ENCODE assay signal across 9 cellular contexts in the genomic region with DNA sequence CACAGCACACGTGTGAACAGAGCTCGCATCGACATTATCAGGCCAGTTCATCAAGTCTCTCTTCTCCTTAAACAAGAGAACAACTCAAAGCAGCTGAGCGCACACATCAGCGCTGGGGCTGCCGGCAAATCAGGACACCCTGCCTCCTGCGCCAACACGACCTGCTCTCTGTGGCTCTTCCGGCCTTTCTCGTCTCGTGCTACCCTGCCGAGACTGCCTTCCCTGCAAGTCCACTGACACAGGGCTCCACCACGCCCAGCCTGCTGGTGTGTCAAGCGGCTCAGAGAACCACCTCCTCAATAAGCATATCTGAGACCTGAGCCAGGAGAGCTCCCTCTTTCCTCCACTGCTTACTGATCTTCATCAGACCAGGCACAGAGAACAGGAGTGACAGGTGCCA.
DNase-seq lines count a peak whose midpoint lies in the region; ATAC-seq and TF ChIP-seq lines count a peak whose summit lies in the region.
"Had no signal": no experiment of that assay in that cellular context is flagged by ENCODE, and none has a peak within 500 bp of the region (broad histone marks: within the 10 kb centered on the region; RNA-seq: fewer than 3 reads in every experiment).

No MANE protein-coding gene starts in this region.

- no peaks in the 10 kb centered on the region for H3K27me3 Mint-ChIP-seq in T-helper 2 cell treated with Interferon-gamma antibody and Interleukin-4, amounts not matched to agents 5 μg/mL and 100 μg/mL, for 36 hours (ENCODE audit: low read depth)
- no peaks in the 10 kb centered on the region for H3K27me3 Mint-ChIP-seq in natural killer cell (ENCODE audit: low read depth in 2 of 2)

- peaks cover 87% of the 10 kb centered on the region for H3K36me3 ChIP-seq in BLaER1
- H3K36me3 ChIP-seq in adipocyte (ENCODE audit: control insufficient read depth, insufficient read depth, low read length, severe bottlenecking), result peaks cover 34% of the 10 kb centered on the region

- DNase-seq in T-helper 2 cell treated with Interferon-gamma antibody and Interleukin-4, amounts not matched to agents 5 μg/mL and 100 μg/mL, for 36 hours (ENCODE audit: low spot score), result no peak
- no peak for DNase-seq in adipocyte (ENCODE audit: low read depth)
- DNase-seq in natural killer cell, result no peak
- no peak for DNase-seq in HEK293T (ENCODE audit: extremely low spot score)
- DNase-seq in RKO (ENCODE audit: low spot score), result no peak
- no peak for DNase-seq in SW 1271 (lab: John Stamatoyannopoulos, UW)
- no peak for DNase-seq in NAMALWA (ENCODE audit: low spot score)
- DNase-seq: NCI-H748 treated with DMSO at 0.1 percent for 48 hours had no signal

- H3K4me3 ChIP-seq in BLaER1 (no peak overlapping the region), adipocyte (ENCODE audit: low read length) (no peak overlapping the region)

- H3K27me3 ChIP-seq in BLaER1 (no peaks in the 10 kb centered on the region), adipocyte (replicated peaks; ENCODE audit: control insufficient read depth, insufficient read depth, low read length) (no peaks in the 10 kb centered on the region)

- no peak for TF ChIP-seq CTCF in natural killer cell (IDR thresholded peaks at IDR 0.05)

- H3K9me3 Mint-ChIP-seq in T-helper 2 cell treated with Interferon-gamma antibody and Interleukin-4, amounts not matched to agents 5 μg/mL and 100 μg/mL, for 36 hours, result no peaks in the 10 kb centered on the region
- H3K9me3 Mint-ChIP-seq in natural killer cell, result no peaks in the 10 kb centered on the region

- H3K27ac ChIP-seq in BLaER1, result no peak overlapping the region; the same call in 1 of the 2 replicates

- peak overlapping the region; percentile 77 for H3K4me2 ChIP-seq in BLaER1

- peaks cover 100% of the 10 kb centered on the region for H4K20me1 ChIP-seq in BLaER1

- no peak for ATAC-seq in natural killer cell

- POLR2A ChIA-PET in HEK293T (lab: Yijun Ruan, JAX), result no interaction called here

- H3K9me3 ChIP-seq in BLaER1 (no peaks in the 10 kb centered on the region), adipocyte (ENCODE audit: control insufficient read depth, low read length) (no peaks in the 10 kb centered on the region)

- CTCF ChIA-PET in HEK293T (lab: Yijun Ruan, JAX), result no interaction called here

- H3K4me1 Mint-ChIP-seq in T-helper 2 cell treated with Interferon-gamma antibody and Interleukin-4, amounts not matched to agents 5 μg/mL and 100 μg/mL, for 36 hours (ENCODE audit: low read depth), result peaks cover 66% of the 10 kb centered on the region
- H3K4me1 Mint-ChIP-seq in natural killer cell, result peaks cover 77 to 83% of the 10 kb centered on the region in 2 donors

- peak overlapping the region; percentile 83 for H3K4me3 Mint-ChIP-seq in T-helper 2 cell treated with Interferon-gamma antibody and Interleukin-4, amounts not matched to agents 5 μg/mL and 100 μg/mL, for 36 hours
- H3K4me3 Mint-ChIP-seq in natural killer cell, result peak overlapping the region; percentile 88

- intact Hi-C loops in natural killer cell (cut with micrococcal nuclease), result loop anchor here (10.0 kb wide), 1 partner anchor 70 kb away; no protein-coding TSS in a partner anchor

- H3K9ac ChIP-seq in BLaER1, result peak overlapping the region; percentile 41; the same call in 1 of the 2 replicates
- peak overlapping the region; percentile 19 for H3K9ac ChIP-seq in adipocyte (ENCODE audit: low read length)

- peak overlapping the region; percentile 99 for H3K27ac Mint-ChIP-seq in T-helper 2 cell treated with Interferon-gamma antibody and Interleukin-4, amounts not matched to agents 5 μg/mL and 100 μg/mL, for 36 hours
- H3K27ac Mint-ChIP-seq in natural killer cell, result peak overlapping the region; percentile 98

- H3K36me3 Mint-ChIP-seq in T-helper 2 cell treated with Interferon-gamma antibody and Interleukin-4, amounts not matched to agents 5 μg/mL and 100 μg/mL, for 36 hours (ENCODE audit: low read depth), result peaks cover 51% of the 10 kb centered on the region
- H3K36me3 Mint-ChIP-seq in natural killer cell, result no peaks in the 10 kb centered on the region

- H3K4me1 ChIP-seq in BLaER1 (peaks cover 70% of the 10 kb centered on the region), adipocyte (ENCODE audit: control insufficient read depth, insufficient read depth, low read length) (peaks cover 17% of the 10 kb centered on the region)

TF ChIP-seq in HEK293T, 16 proteins besides CTCF, POLR2A, EP300 and RAD21:
- TF ChIP-seq ARNT (IDR thresholded peaks at IDR 0.05), result no peak
- no peak for TF ChIP-seq SUZ12 (IDR thresholded peaks at IDR 0.05)
- TF ChIP-seq, protein P1, sequence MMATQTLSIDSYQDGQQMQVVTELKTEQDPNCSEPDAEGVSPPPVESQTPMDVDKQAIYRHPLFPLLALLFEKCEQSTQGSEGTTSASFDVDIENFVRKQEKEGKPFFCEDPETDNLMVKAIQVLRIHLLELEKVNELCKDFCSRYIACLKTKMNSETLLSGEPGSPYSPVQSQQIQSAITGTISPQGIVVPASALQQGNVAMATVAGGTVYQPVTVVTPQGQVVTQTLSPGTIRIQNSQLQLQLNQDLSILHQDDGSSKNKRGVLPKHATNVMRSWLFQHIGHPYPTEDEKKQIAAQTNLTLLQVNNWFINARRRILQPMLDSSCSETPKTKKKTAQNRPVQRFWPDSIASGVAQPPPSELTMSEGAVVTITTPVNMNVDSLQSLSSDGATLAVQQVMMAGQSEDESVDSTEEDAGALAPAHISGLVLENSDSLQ (IDR thresholded peaks at IDR 0.05), result no peak
- no peak for TF ChIP-seq SP1 (IDR thresholded peaks at IDR 0.05)
- TF ChIP-seq NFRKB (IDR thresholded peaks at IDR 0.05), result no peak
- TF ChIP-seq FOXM1 (IDR thresholded peaks at IDR 0.05; ENCODE audit: borderline replicate concordance), result no peak
- TF ChIP-seq HDGF (IDR thresholded peaks at IDR 0.05; ENCODE audit: borderline replicate concordance), result no peak
- TF ChIP-seq ZNF384 (IDR thresholded peaks at IDR 0.05), result no peak
- TF ChIP-seq LEF1 (IDR thresholded peaks at IDR 0.05; ENCODE audit: borderline replicate concordance), result no peak
- no peak for TF ChIP-seq L3MBTL2 (conservative IDR thresholded peaks at IDR 0.05)
- TF ChIP-seq FOXK2 (IDR thresholded peaks at IDR 0.05), result no peak
- TF ChIP-seq TARDBP (IDR thresholded peaks at IDR 0.05), result no peak
- TF ChIP-seq FOXA1 (IDR thresholded peaks at IDR 0.05), result no peak
- TF ChIP-seq CTBP1 (IDR thresholded peaks at IDR 0.05; ENCODE audit: borderline replicate concordance), result no peak
TF ChIP-seq in HEK293T: peak in this region for 0.
